Comparison of ENCODE assay signal across 28 cellular contexts in genomic region chr1:241272828-241273227, GRCh38.
"Had no signal": no experiment of that assay in that cellular context is flagged by ENCODE, and none has a peak within 500 bp of the region (broad histone marks: within the 10 kb centered on the region; RNA-seq: fewer than 3 reads in every experiment).

No MANE protein-coding gene starts in this region.

- H3K36me3 ChIP-seq: adrenal gland, ascending aorta, brain microvascular endothelial cell, breast epithelium, cardiac muscle cell had no signal

- H3K27ac ChIP-seq: adrenal gland, ascending aorta, body of pancreas, brain microvascular endothelial cell, breast epithelium, cardiac muscle cell had no signal

- H3K4me3 ChIP-seq: adrenal gland, ascending aorta, body of pancreas, breast epithelium, cardiac muscle cell had no signal

- H3K4me1 ChIP-seq: adrenal gland, ascending aorta, body of pancreas, breast epithelium had no signal

- H3K9me3 ChIP-seq: ascending aorta, body of pancreas had no signal

- DNase-seq: activated effector memory CD4-positive, alpha-beta T cell treated with anti-CD3 and anti-CD28 coated beads, Interleukin-2, amount 50 U/mL, for 16 hours; activated effector memory CD4-positive, alpha-beta T cell treated with Interleukin-2 at 50 U/mL for 16 hours; activated gamma-delta T cell; activated gamma-delta T cell treated with Interleukin-2 at 50 U/mL for 16 hours; activated naive CD4-positive, alpha-beta T cell; activated naive CD4-positive, alpha-beta T cell treated with anti-CD3 and anti-CD28 coated beads for 36 hours; activated naive CD4-positive, alpha-beta T cell treated with anti-CD3 and anti-CD28 coated beads, Interleukin-2, amount 10 ng/mL, durations not matched to agents 7 days and 5 days; activated naive CD4-positive, alpha-beta T cell treated with anti-CD3 and anti-CD28 coated beads, Interleukin-2, amount 50 U/mL, for 16 hours; activated naive CD4-positive, alpha-beta T cell treated with Interleukin-2 at 50 U/mL for 16 hours; activated naive CD8-positive, alpha-beta T cell treated with anti-CD3 and anti-CD28 coated beads for 36 hours; activated naive CD8-positive, alpha-beta T cell treated with anti-CD3 and anti-CD28 coated beads, Interleukin-2, amount 10 ng/mL, durations not matched to agents 7 days and 5 days; activated naive CD8-positive, alpha-beta T cell treated with anti-CD3 and anti-CD28 coated beads, Interleukin-2, amount 50 U/mL, for 24 hours; activated T-cell treated with anti-CD3 and anti-CD28 coated beads, Interleukin-2, amount 50 U/mL, for 4 hours; activated T-cell treated with anti-CD3 and anti-CD28 coated beads, Interleukin-2, amount 50 U/mL, for 48 hours; activated T-cell treated with anti-CD3 and anti-CD28 coated beads, Interleukin-2, amount 50 U/mL, for 72 hours; adrenal gland; amniotic stem cell; amygdala; anterior cingulate cortex; aorta; body of pancreas; brain microvascular endothelial cell; caudate nucleus; central memory CD4-positive, alpha-beta T cell; cerebellar nuclear complex had no signal
